In the genomic region with DNA sequence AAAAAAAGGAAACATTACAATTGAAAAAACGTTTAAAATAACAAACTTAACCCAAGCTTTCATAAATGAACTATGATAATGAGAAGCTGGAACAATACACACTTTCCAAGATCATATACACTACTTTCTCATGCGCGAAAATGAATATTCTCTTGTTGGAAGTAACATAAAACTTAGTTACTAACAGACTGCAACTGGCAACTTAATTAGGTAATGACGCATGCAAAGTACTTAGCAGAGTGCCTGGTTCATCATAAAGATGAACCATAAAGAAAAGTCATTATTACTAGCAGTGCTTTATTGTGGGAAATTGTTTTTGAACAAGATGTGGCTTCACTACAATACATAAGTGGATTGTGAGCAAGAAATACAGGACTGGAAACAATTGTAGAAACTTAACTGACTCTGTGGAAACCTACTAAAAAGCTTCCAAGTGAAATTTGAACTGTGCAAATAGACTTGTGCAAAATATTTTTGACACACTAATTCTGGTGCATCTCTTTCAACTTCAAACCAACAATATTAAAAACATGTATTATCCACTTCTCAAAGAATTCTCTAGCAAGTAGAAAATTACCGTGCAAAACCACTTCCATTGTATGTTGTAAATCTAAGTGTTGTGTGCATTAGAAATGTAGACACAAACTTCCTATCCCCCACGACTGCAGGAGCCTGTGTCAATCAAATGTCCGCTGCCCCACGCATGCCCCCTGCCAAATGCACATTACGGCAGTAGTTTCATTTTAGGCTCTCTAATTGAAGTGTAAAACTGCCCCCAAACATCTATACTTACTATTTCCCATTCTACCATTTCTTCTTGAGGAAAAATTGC, we compare ENCODE assay signal across 11 cellular contexts. TPM values are rescaled to one million over a fixed set of nuclear protein-coding genes. Genes with fewer than 3 reads are reported as not detected.
DNase-seq lines count a peak whose midpoint lies in the region; ATAC-seq and TF ChIP-seq lines count a peak whose summit lies in the region.
"Had no signal": no experiment of that assay in that cellular context is flagged by ENCODE, and none has a peak within 500 bp of the region (broad histone marks: within the 10 kb centered on the region; RNA-seq: fewer than 3 reads in every experiment).

No MANE protein-coding gene starts in this region.

- H3K27ac Mint-ChIP-seq in natural killer cell, result no peak overlapping the region
- H3K27ac Mint-ChIP-seq: activated naive CD4-positive, alpha-beta T cell treated with anti-CD3 and anti-CD28 coated beads, Interleukin-2, amount 50 U/mL, for 24 hours had no signal

- H3K27me3 ChIP-seq in right atrium auricular region (no peaks in the 10 kb centered on the region), dorsolateral prefrontal cortex (peaks cover 0 to 78% (median 27%) of the 10 kb centered on the region in 45 donors), vagina (no peaks in the 10 kb centered on the region)

- ATAC-seq in left cardiac atrium (no peak), natural killer cell (no peak), GM21717 (IDR thresholded peaks at IDR 0.05; ENCODE audit: unreplicated experiment) (no peak)

- no peaks in the 10 kb centered on the region for H3K9me3 Mint-ChIP-seq in natural killer cell
- H3K9me3 Mint-ChIP-seq: activated naive CD4-positive, alpha-beta T cell treated with anti-CD3 and anti-CD28 coated beads, Interleukin-2, amount 50 U/mL, for 24 hours had no signal

- TF ChIP-seq POLR2A in vagina (IDR thresholded peaks at IDR 0.05), result no peak

- peak overlapping the region; percentile 70 for H3K4me3 Mint-ChIP-seq in natural killer cell

- H3K27ac ChIP-seq in right atrium auricular region (peak overlapping the region; percentile 92 to 95), dorsolateral prefrontal cortex (peak overlapping the region in 20 of 59 donors; percentile 8 to 93 (median 84)), vagina (peak overlapping the region; percentile 85)

- H3K4me1 ChIP-seq in right atrium auricular region (peaks cover 0 to 39% of the 10 kb centered on the region in 2 donors), vagina (peaks cover 31% of the 10 kb centered on the region)

- H3K36me3 Mint-ChIP-seq in natural killer cell, result peaks cover 10% of the 10 kb centered on the region
- H3K36me3 Mint-ChIP-seq: activated naive CD4-positive, alpha-beta T cell treated with anti-CD3 and anti-CD28 coated beads, Interleukin-2, amount 50 U/mL, for 24 hours had no signal

- H3K36me3 ChIP-seq in right atrium auricular region (no peaks in the 10 kb centered on the region), vagina (no peaks in the 10 kb centered on the region)

- H3K27me3 Mint-ChIP-seq in natural killer cell (ENCODE audit: low read depth in 2 of 2), result peaks cover 50 to 72% of the 10 kb centered on the region in 2 donors

- H3K4me3 ChIP-seq in right atrium auricular region (peak overlapping the region; percentile 65 to 92), dorsolateral prefrontal cortex (peak overlapping the region in 57 of 59 donors; percentile 6 to 83 (median 66)), vagina (peak overlapping the region; percentile 70 to 77)

- H3K4me1 Mint-ChIP-seq in natural killer cell, result peaks cover 10 to 13% of the 10 kb centered on the region in 2 donors

- no peak for DNase-seq in right atrium auricular region (ENCODE audit: low spot score)
- no peak for DNase-seq in left cardiac atrium
- no peak for DNase-seq in dorsolateral prefrontal cortex
- DNase-seq in natural killer cell, result no peak
- no peak for DNase-seq in vagina (ENCODE audit: extremely low spot score in 2 of 2)
- no peak for DNase-seq in superior temporal gyrus (ENCODE audit: extremely low spot score)
- DNase-seq in NCI-H2107 treated with DMSO at 0.1 percent for 48 hours (lab: John Stamatoyannopoulos, UW; ENCODE audit: unreplicated experiment), result no peak
- DNase-seq: islet precursor cell, NCI-H1417 treated with DMSO at 0.1 percent for 48 hours had no signal

- intact Hi-C loops in left cardiac atrium (cut with DNase I) (loop anchor here (5.0 to 10.0 kb wide), 3 partner anchors 89 to 173 kb away; no protein-coding TSS in a partner anchor), dorsolateral prefrontal cortex (cut with DNase I) (loop anchor here (5.0 to 10.0 kb wide), 2 partner anchors 171 to 188 kb away; no protein-coding TSS in a partner anchor), natural killer cell (cut with micrococcal nuclease) (no loop called here), vagina (cut with DNase I) (loop anchor here (5.0 kb wide), 2 partner anchors 97 to 173 kb away; no protein-coding TSS in a partner anchor)

- no peak for TF ChIP-seq CTCF in right atrium auricular region (IDR thresholded peaks at IDR 0.05)
- no peak for TF ChIP-seq CTCF in dorsolateral prefrontal cortex (IDR thresholded peaks at IDR 0.05 in 54 of 56, conservative IDR thresholded peaks at IDR 0.05 in 2 of 56; ENCODE audit: low read depth in 1 of 56, partially characterized antibody in 56 of 56)
- no peak for TF ChIP-seq CTCF in natural killer cell (IDR thresholded peaks at IDR 0.05)
- TF ChIP-seq CTCF in vagina (IDR thresholded peaks at IDR 0.05), result no peak

- H3K9me3 ChIP-seq in right atrium auricular region (no peaks in the 10 kb centered on the region), vagina (no peaks in the 10 kb centered on the region)

RNA-seq across cellular contexts. Expression of a gene that starts 2.0 kb away (rescaled TPM):
- total RNA-seq in right atrium auricular region, result 10 to 100 TPM; 25.8 to 29.9 TPM
- 10 to 100 TPM; 29.4 to 38.9 TPM for total RNA-seq in left cardiac atrium
- 10 to 100 TPM; 12.1 to 54.8 (median 21.8) TPM for total RNA-seq in dorsolateral prefrontal cortex
- under 1 TPM in 1 of 3 donors, not detected in 2; 0.07 TPM for total RNA-seq in natural killer cell
- 27.3 TPM for total RNA-seq in vagina

Comparison
In these comparisons a context has a peak if more than half of its experiments do, and no peak if none do; other contexts are left out.
1. RNA of a gene that starts 2.0 kb away (total RNA-seq): 29.4 to 38.9 TPM in left cardiac atrium, 25.8 to 29.9 TPM in right atrium auricular region, 27.3 TPM in vagina (single experiment) and 12.1 to 54.8 TPM in dorsolateral prefrontal cortex; 0.07 TPM in natural killer cell; every median in the first group is over 10 times any median in the second.
2. Peak in every context shown above with its lines, with median percentiles within 50 percentile points of each other: H3K4me3 ChIP-seq.